21 cellular contexts compared by ENCODE assay signal in the genomic region with DNA sequence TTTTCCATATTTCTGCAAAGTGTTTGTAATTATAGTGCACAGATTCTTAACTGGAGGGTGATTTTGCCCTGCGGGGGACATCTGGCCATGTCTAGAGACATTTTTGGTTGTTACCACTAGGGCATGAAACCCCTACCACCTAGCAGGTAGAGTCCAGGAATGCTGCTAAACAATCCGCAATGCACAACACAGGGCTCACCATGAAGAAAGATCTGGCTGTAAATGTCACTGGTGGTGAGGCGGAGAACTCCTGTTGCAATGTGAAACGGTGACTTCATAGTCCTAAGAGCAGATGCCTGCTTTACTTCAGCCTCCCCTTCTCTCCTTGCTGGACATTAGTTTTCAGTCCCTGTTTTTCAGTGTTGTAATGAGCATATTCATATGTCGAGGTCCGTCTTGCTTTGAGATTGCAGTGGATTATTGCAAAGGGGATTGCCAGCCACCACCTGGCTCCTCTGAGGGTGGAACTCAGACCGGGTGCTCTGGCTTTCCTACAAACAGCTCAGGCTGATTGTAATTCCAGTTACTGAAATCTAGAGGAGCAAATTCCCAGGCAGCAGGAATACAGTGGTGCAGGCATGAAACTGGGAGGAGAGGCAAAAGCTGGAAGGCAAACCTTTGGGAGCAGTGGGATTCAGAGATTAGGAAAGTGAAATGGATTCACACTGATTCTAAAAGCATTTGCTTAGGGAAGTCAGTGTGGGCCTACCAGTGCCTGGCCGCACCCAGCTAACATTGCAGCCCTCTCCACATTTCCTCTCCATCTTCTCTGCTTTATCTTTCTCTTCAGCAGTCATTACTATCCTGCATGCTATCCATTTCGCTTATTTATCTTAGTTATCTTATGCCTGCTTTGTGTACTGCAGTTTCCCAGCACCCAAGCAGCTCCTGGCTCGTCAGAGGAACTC.
A peak's percentile ranks its signal among the peaks of the same experiment; 100 is the strongest.
DNase-seq lines count a peak whose midpoint lies in the region; ATAC-seq, FAIRE-seq and TF ChIP-seq lines count a peak whose summit lies in the region.
"Had no signal": no experiment of that assay in that cellular context is flagged by ENCODE, and none has a peak within 500 bp of the region (broad histone marks: within the 10 kb centered on the region; RNA-seq: fewer than 3 reads in every experiment).

No MANE protein-coding gene starts in this region.

- no peaks in the 10 kb centered on the region for H4K20me1 ChIP-seq in HepG2 (ENCODE audit: insufficient read depth, low read length)

- H3K9me3 ChIP-seq in breast epithelium (no peaks in the 10 kb centered on the region), HepG2 (ENCODE audit: low read length) (no peaks in the 10 kb centered on the region), upper lobe of right lung (no peaks in the 10 kb centered on the region), A673 (ENCODE audit: low read depth, low read length, poor library complexity, severe bottlenecking) (no peaks in the 10 kb centered on the region)

- no peak overlapping the region for H2AFZ ChIP-seq in HepG2 (ENCODE audit: low read length)

- no peak for TF ChIP-seq POLR2A in breast epithelium (IDR thresholded peaks at IDR 0.05)
- TF ChIP-seq POLR2A in HepG2 (IDR thresholded peaks at IDR 0.05; ENCODE audit: insufficient read depth in 1 of 2, low read depth in 2 of 2, low read length in 2 of 2), result no peak

- CTCF ChIA-PET in HepG2 (lab: Yijun Ruan, JAX; ENCODE audit: low intra/inter-chr PET ratio, low total read pairs), result no interaction called here
- CTCF ChIA-PET in A673 (lab: Charles Lee), result no interaction called here

- TF ChIP-seq EP300 in HepG2 (IDR thresholded peaks at IDR 0.05; ENCODE audit: low read depth in 2 of 2, low read length in 2 of 2) (no peak), HepG2 (CRISPR knock-in tag; IDR thresholded peaks at IDR 0.05; ENCODE audit: borderline replicate concordance) (no peak)

- in situ Hi-C loops in HepG2 (cut with HindIII; ENCODE audit: extremely low pct_ligation_motif_present, low pct_unique_long_range_greater_than_20kb), result no loop called here

- BruUV-seq in HepG2 (replicated peaks; lab: Mats Ljungman, UMichigan) (no TSS peak), A673 (replicated peaks; lab: Mats Ljungman, UMichigan) (no TSS peak)

- H3K27ac ChIP-seq in breast epithelium, result peak overlapping the region; percentile 80 to 81
- H3K27ac ChIP-seq in HepG2 (ENCODE audit: extremely low read length, insufficient read depth, low read length), result no peak overlapping the region
- H3K27ac ChIP-seq in upper lobe of right lung, result no peak overlapping the region
- H3K27ac ChIP-seq in A673 (ENCODE audit: low read depth, low read length, poor library complexity, severe bottlenecking), result no peak overlapping the region

- ATAC-seq in Right ventricle myocardium inferior (peak; percentile 55), HepG2 (peak; percentile 58), upper lobe of right lung (peak; percentile 35), GM18511 (IDR thresholded peaks at IDR 0.05; ENCODE audit: unreplicated experiment) (no peak)
- ATAC-seq: stimulated activated naive B cell treated with anti-CD40 and anti-IgM and Interleukin-4, amounts not matched to agents 10 μg/mL and 1 μg/mL and 100 μg/mL, for 72 hours had no signal

- H3K79me2 ChIP-seq in HepG2 (ENCODE audit: insufficient read depth, low read length), result no peaks in the 10 kb centered on the region

- 19% methylated on average over 10 of the region's 10 CpGs for WGBS in HepG2 (ENCODE audit: low lambda C conversion rate)

- DNase-seq in Right ventricle myocardium inferior (ENCODE audit: missing footprints) (no peak), cardiac septum (ENCODE audit: low spot score) (no peak), breast epithelium (ENCODE audit: low spot score in 2 of 2) (no peak), HepG2 (ENCODE audit: low spot score) (peak; percentile 3), upper lobe of right lung (no peak), NCI-H446 (lab: John Stamatoyannopoulos, UW) (no peak), A673 (ENCODE audit: low spot score) (no peak)
- DNase-seq: activated CD4-positive, alpha-beta T cell treated with anti-CD3 and anti-CD28 coated beads, Interleukin-2, amount 50 U/mL, for 4 hours; activated CD4-positive, CD25-positive, alpha-beta regulatory T cell; activated naive CD4-positive, alpha-beta T cell treated with anti-CD3 and anti-CD28 coated beads, Interleukin-2, amount 50 U/mL, for 16 hours; amygdala; C1 segment of cervical spinal cord; caudate nucleus; dermis blood vessel endothelial cell; MM.1S; NCI-H2107; stimulated activated CD4-positive, alpha-beta T cell treated with anti-CD3 and anti-CD28 coated beads, Interleukin-4, amount 100 ng/mL, for 1 hour; stimulated activated naive B cell treated with anti-CD40 and anti-IgM and Interleukin-4, amounts not matched to agents 10 μg/mL and 1 μg/mL and 100 μg/mL, for 72 hours had no signal

- no peak overlapping the region for H3K9ac ChIP-seq in HepG2 (ENCODE audit: insufficient read depth, low read depth, low read length)

- H3K36me3 ChIP-seq in breast epithelium, result no peaks in the 10 kb centered on the region
- no peaks in the 10 kb centered on the region for H3K36me3 ChIP-seq in HepG2 (replicated peaks in 1 of 2; ENCODE audit: control insufficient read depth in 1 of 2, insufficient read depth in 2 of 2, low read length in 2 of 2)
- no peaks in the 10 kb centered on the region for H3K36me3 ChIP-seq in upper lobe of right lung
- no peaks in the 10 kb centered on the region for H3K36me3 ChIP-seq in A673 (ENCODE audit: insufficient read depth, low read length, poor library complexity, severe bottlenecking)

- TF ChIP-seq CTCF in breast epithelium (IDR thresholded peaks at IDR 0.05), result no peak
- TF ChIP-seq CTCF in HepG2 (CRISPR knock-in tag; IDR thresholded peaks at IDR 0.05), result no peak
- no peak for TF ChIP-seq CTCF in upper lobe of right lung (IDR thresholded peaks at IDR 0.05)
- no peak for TF ChIP-seq CTCF in A673 (conservative IDR thresholded peaks at IDR 0.05; ENCODE audit: low read depth, low read length)

- no peak overlapping the region for H3K4me2 ChIP-seq in HepG2 (ENCODE audit: low read depth, low read length)

- no peak for FAIRE-seq in HepG2 (lab: Jason Lieb, UNC)
- FAIRE-seq: endothelial cell of umbilical vein, GM12892 had no signal

- H3K4me1 ChIP-seq in breast epithelium, result peaks cover 0 to 7% of the 10 kb centered on the region in 2 donors
- H3K4me1 ChIP-seq in HepG2 (ENCODE audit: insufficient read depth, low read length), result no peaks in the 10 kb centered on the region
- H3K4me1 ChIP-seq in upper lobe of right lung, result peaks cover 8% of the 10 kb centered on the region
- H3K4me1 ChIP-seq in A673 (ENCODE audit: insufficient read depth, low read length, poor library complexity, severe bottlenecking), result no peaks in the 10 kb centered on the region

- H3K27me3 ChIP-seq in breast epithelium, result no peaks in the 10 kb centered on the region
- H3K27me3 ChIP-seq in HepG2 (ENCODE audit: control insufficient read depth in 1 of 2, insufficient read depth in 2 of 2, low read length in 2 of 2), result 0 out of 5 replicates have a peak, but pooled peaks cover 0 to 3% of the 10 kb centered on the region in 2 experiments
- H3K27me3 ChIP-seq in upper lobe of right lung, result no peaks in the 10 kb centered on the region
- H3K27me3 ChIP-seq in A673 (replicated peaks; ENCODE audit: insufficient read depth, low read depth, low read length, poor library complexity), result no peaks in the 10 kb centered on the region

- POLR2A ChIA-PET in HepG2 (lab: Yijun Ruan, JAX) (no interaction called here), A673 (lab: Charles Lee; ENCODE audit: low non-redundant PET) (no interaction called here)

- no peak overlapping the region for H3K4me3 ChIP-seq in breast epithelium
- H3K4me3 ChIP-seq in HepG2 (replicated peaks in 1 of 3; ENCODE audit: insufficient read depth in 1 of 3, low read depth in 2 of 3, low read length in 3 of 3), result no peak overlapping the region
- no peak overlapping the region for H3K4me3 ChIP-seq in upper lobe of right lung
- no peak overlapping the region for H3K4me3 ChIP-seq in A673 (ENCODE audit: low read depth, low read length, poor library complexity, severe bottlenecking)

- intact Hi-C loops in Right ventricle myocardium inferior (cut with DNase I) (no loop called here), cardiac septum (cut with DNase I) (no loop called here), breast epithelium (cut with DNase I; ENCODE audit: low total_unique reads) (no loop called here), HepG2 (cut with micrococcal nuclease; ENCODE audit: unreplicated experiment) (no loop called here), upper lobe of right lung (cut with DNase I) (no loop called here), A673 (cut with micrococcal nuclease; ENCODE audit: unreplicated experiment) (no loop called here)

- no peak for TF ChIP-seq RAD21 in HepG2 (CRISPR knock-in tag; IDR thresholded peaks at IDR 0.05)

TF ChIP-seq in HepG2, 621 proteins besides CTCF, POLR2A, EP300 and RAD21:
- TF ChIP-seq, protein P1, sequence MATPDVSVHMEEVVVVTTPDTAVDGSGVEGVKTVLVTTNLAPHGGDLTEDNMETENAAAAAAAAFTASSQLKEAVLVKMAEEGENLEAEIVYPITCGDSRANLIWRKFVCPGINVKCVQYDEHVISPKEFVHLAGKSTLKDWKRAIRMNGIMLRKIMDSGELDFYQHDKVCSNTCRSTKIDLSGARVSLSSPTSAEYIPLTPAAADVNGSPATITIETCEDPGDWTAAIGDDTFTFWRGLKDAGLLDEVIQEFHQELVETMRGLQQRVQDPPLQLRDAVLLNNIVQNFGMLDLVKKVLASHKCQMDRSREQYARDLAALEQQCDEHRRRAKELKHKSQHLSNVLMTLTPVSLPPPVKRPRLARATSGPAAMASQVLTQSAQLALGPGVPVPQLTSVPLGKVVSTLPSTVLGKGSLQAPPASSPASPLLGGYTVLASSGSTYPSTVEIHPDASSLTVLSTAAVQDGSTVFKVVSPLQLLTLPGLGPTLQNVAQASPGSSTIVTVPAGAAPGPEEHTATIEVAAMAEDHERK (CRISPR knock-in tag; IDR thresholded peaks at IDR 0.05; ENCODE audit: low read depth), result no peak

Comparison
In these comparisons a context has a peak if more than half of its experiments do, and no peak if none do; other contexts are left out.
1. H3K27ac ChIP-seq: peak in breast epithelium (2 of 2); none in HepG2 (single experiment), upper lobe of right lung (single experiment) and A673 (single experiment).